ENCODE assay signal across 11 cellular contexts in genomic region chr12:123024819-123025391, GRCh38. TPM values are rescaled to one million over a fixed set of nuclear protein-coding genes. Genes with fewer than 3 reads are reported as not detected.
A peak's percentile ranks its signal among the peaks of the same experiment; 100 is the strongest.
DNase-seq lines count a peak whose midpoint lies in the region; ATAC-seq, FAIRE-seq and TF ChIP-seq lines count a peak whose summit lies in the region.
"Had no signal": no experiment of that assay in that cellular context is flagged by ENCODE, and none has a peak within 500 bp of the region (broad histone marks: within the 10 kb centered on the region; RNA-seq: fewer than 3 reads in every experiment).

No MANE protein-coding gene starts in this region.

- H3K9ac ChIP-seq in PC-3 (ENCODE audit: low read length): no peak overlapping the region
- no peak overlapping the region for H3K9ac ChIP-seq in K562 (ENCODE audit: insufficient read depth in 1 of 2, low read depth in 2 of 2, low read length in 2 of 2)

- peaks cover 14% of the 10 kb centered on the region for H3K4me1 ChIP-seq in PC-3 (ENCODE audit: insufficient read depth, low read length)
- peaks cover 16 to 28% of the 10 kb centered on the region in 2 experiments; a peak in 4 of 5 replicates for H3K4me1 ChIP-seq in K562 (replicated peaks in 1 of 2; ENCODE audit: control insufficient read depth in 2 of 2, insufficient read depth in 2 of 2, low read length in 2 of 2)

- H3K4me3 ChIP-seq in PC-3 (ENCODE audit: low read length) (no peak overlapping the region), K562 (no peak overlapping the region)

- no peaks in the 10 kb centered on the region for H4K20me1 ChIP-seq in PC-3 (ENCODE audit: low read length)
- no peaks in the 10 kb centered on the region for H4K20me1 ChIP-seq in K562 (replicated peaks; ENCODE audit: control insufficient read depth, insufficient read depth, low read length)

- H3K9me2 ChIP-seq in PC-3 (replicated peaks; ENCODE audit: low read length): no peaks in the 10 kb centered on the region

- H3K79me2 ChIP-seq in PC-3 (ENCODE audit: low read length) (no peaks in the 10 kb centered on the region), K562 (ENCODE audit: control insufficient read depth, insufficient read depth, low read length) (no peaks in the 10 kb centered on the region)

- peak overlapping the region in 1 of 2 donors; percentile 14 for H3K27ac Mint-ChIP-seq in natural killer cell treated with Interleukin-12 subunit alpha and Interleukin-12 subunit beta and Interleukin-15 and Interleukin-18, amount 100 ng/mL, for 72 hours

- WGBS in K562 (ENCODE audit: insufficient coverage, low coverage, missing lambda C conversion rate): 33% methylated on average over 9 of the region's 9 CpGs

- peak overlapping the region; percentile 30 for H3K4me3 Mint-ChIP-seq in natural killer cell treated with Interleukin-12 subunit alpha and Interleukin-12 subunit beta and Interleukin-15 and Interleukin-18, amount 100 ng/mL, for 72 hours

- in situ Hi-C loops in K562 (cut with MboI): no loop called here

- H3K36me3 ChIP-seq in PC-3 (ENCODE audit: low read depth, low read length) (no peaks in the 10 kb centered on the region), K562 (ENCODE audit: control insufficient read depth, insufficient read depth, low read length) (no peaks in the 10 kb centered on the region; the same call in 2 of the 3 replicates)

- H3K27me3 Mint-ChIP-seq in natural killer cell treated with Interleukin-12 subunit alpha and Interleukin-12 subunit beta and Interleukin-15 and Interleukin-18, amount 100 ng/mL, for 72 hours: no peaks in the 10 kb centered on the region

- H3K27me3 ChIP-seq in PC-3 (ENCODE audit: low read length) (no peaks in the 10 kb centered on the region), K562 (ENCODE audit: control insufficient read depth in 2 of 2, insufficient read depth in 2 of 2, low read length in 2 of 2) (no peaks in the 10 kb centered on the region)

- peak; percentile 83 for ATAC-seq in PC-3
- ATAC-seq in K562: no peak
- ATAC-seq in natural killer cell treated with Interleukin-12 subunit alpha and Interleukin-12 subunit beta and Interleukin-15 and Interleukin-18, amount 100 ng/mL, for 72 hours: peak; percentile 43 to 81

- no peaks in the 10 kb centered on the region for H3F3A ChIP-seq in PC-3 (ENCODE audit: low read length, unreplicated experiment)

- CTCF ChIA-PET in PC-3 (lab: Charles Lee): interaction anchor here (0.7 kb wide), 1 partner anchor 1213 kb away, joined by 5 read pairs; no protein-coding TSS in a partner anchor
- CTCF ChIA-PET in K562 (lab: Yijun Ruan, JAX; ENCODE audit: low intra/inter-chr PET ratio): no interaction called here
- CTCF ChIA-PET in HEK293T (lab: Yijun Ruan, JAX): no interaction called here

- intact Hi-C loops in PC-3 (cut with micrococcal nuclease) (no loop called here), K562 (cut with micrococcal nuclease) (no loop called here)

- no peaks in the 10 kb centered on the region for H3K36me3 Mint-ChIP-seq in natural killer cell treated with Interleukin-12 subunit alpha and Interleukin-12 subunit beta and Interleukin-15 and Interleukin-18, amount 100 ng/mL, for 72 hours

- H3K9me1 ChIP-seq in K562 (ENCODE audit: control insufficient read depth, insufficient read depth, low read length): no peaks in the 10 kb centered on the region

- H3K27ac ChIP-seq in PC-3 (ENCODE audit: low read length): peak overlapping the region; percentile 65
- no peak overlapping the region for H3K27ac ChIP-seq in K562 (ENCODE audit: extremely low read depth, low read depth, low read length)
- H3K27ac ChIP-seq: HL-60 had no signal

- POLR2A ChIA-PET in PC-3 (lab: Charles Lee; ENCODE audit: unreplicated experiment) (no interaction called here), K562 (lab: Yijun Ruan, JAX) (interaction anchor here (0.6 to 1.0 kb wide), 3 partner anchors 21 to 518 kb away, joined by 3 to 5 read pairs (median 4); partner anchors contain the start of gene MPHOSPH9), HEK293T (lab: Yijun Ruan, JAX) (no interaction called here)

- no peaks in the 10 kb centered on the region for H3K9me3 Mint-ChIP-seq in natural killer cell treated with Interleukin-12 subunit alpha and Interleukin-12 subunit beta and Interleukin-15 and Interleukin-18, amount 100 ng/mL, for 72 hours

- FAIRE-seq in K562 (lab: Jason Lieb, UNC): no peak
- FAIRE-seq: H54 had no signal

- TF ChIP-seq EP300 in K562 (IDR thresholded peaks at IDR 0.05; ENCODE audit: low read length): no peak

- H3K4me1 Mint-ChIP-seq in natural killer cell treated with Interleukin-12 subunit alpha and Interleukin-12 subunit beta and Interleukin-15 and Interleukin-18, amount 100 ng/mL, for 72 hours (ENCODE audit: low read depth in 2 of 2): peaks cover 14 to 25% of the 10 kb centered on the region in 2 donors

- TF ChIP-seq CTCF in PC-3 (conservative IDR thresholded peaks at IDR 0.05; ENCODE audit: low read depth, low read length) (no peak), K562 (IDR thresholded peaks at IDR 0.05 in 2 of 3, conservative IDR thresholded peaks at IDR 0.05 in 1 of 3; ENCODE audit: insufficient read depth in 2 of 3, low read depth in 1 of 3, low read length in 3 of 3) (no peak)

- H3K9me3 ChIP-seq in PC-3 (ENCODE audit: low read length) (no peaks in the 10 kb centered on the region), K562 (replicated peaks; ENCODE audit: control insufficient read depth, insufficient read depth, low read depth, low read length) (no peaks in the 10 kb centered on the region)

- DNase-seq in EL (peak; percentile 29), PC-3 (peak; percentile 66), K562 (ENCODE audit: extremely low read depth in 1 of 4, low spot score in 3 of 4) (no peak), hepatic stellate cell (ENCODE audit: low spot score) (no peak), NCI-H1105 treated with DMSO at 0.1 percent for 48 hours (lab: John Stamatoyannopoulos, UW) (no peak), HEK293T (ENCODE audit: extremely low spot score) (no peak)
- DNase-seq in natural killer cell treated with Interleukin-12 subunit alpha and Interleukin-12 subunit beta and Interleukin-15 and Interleukin-18, amount 100 ng/mL, for 72 hours (ENCODE audit: low spot score): no peak
- DNase-seq: DND-41, NCI-H1417 treated with DMSO at 0.1 percent for 48 hours had no signal

- H2AFZ ChIP-seq in PC-3 (ENCODE audit: low read length) (no peak overlapping the region), K562 (ENCODE audit: low read depth, low read length) (no peak overlapping the region)

- H3K4me2 ChIP-seq in PC-3 (ENCODE audit: low read length): peak overlapping the region; percentile 39
- no peak overlapping the region for H3K4me2 ChIP-seq in K562 (ENCODE audit: insufficient read depth, low read length)

- no peak for TF ChIP-seq RAD21 in K562 (CRISPR knock-in tag; conservative IDR thresholded peaks at IDR 0.05 in 1 of 2, IDR thresholded peaks at IDR 0.05 in 1 of 2)

- no TSS peak for BruUV-seq in PC-3 (replicated peaks; lab: Mats Ljungman, UMichigan)
- no TSS peak for BruUV-seq in K562 (replicated peaks; lab: Mats Ljungman, UMichigan)

- no peak for TF ChIP-seq POLR2A in K562 (conservative IDR thresholded peaks at IDR 0.05)

RNA-seq across cellular contexts. Expression of gene ARL6IP4, which starts 44.4 kb away (rescaled TPM):
- total RNA-seq in PC-3 (2014; rRNA removed) (363 and 486 TPM in 2 replicates), K562 (2014; rRNA removed) (224 and 280 TPM in 2 replicates), K562 (2014; rRNA removed; fragmentation: Illumina TruSeq; extraction: Trizol) (78.1 and 91.2 TPM in 2 replicates), K562 (2015; rRNA removed; fragmentation: Illumina TruSeq; extraction: Trizol) (171 and 180 TPM in 2 replicates), K562 (2021) (164 and 167 TPM in 2 replicates)
- total RNA-seq in K562 (2011; cell fraction: chromatin; rRNA removed; ENCODE audit: low replicate concordance): 69.3 and 160 TPM in 2 replicates
- total RNA-seq in K562 (2011; cell fraction: nucleolus; rRNA removed): 133 and 147 TPM in 2 replicates
- 86.5 and 106 TPM in 2 replicates for total RNA-seq in K562 (2011; cell fraction: nucleoplasm; rRNA removed)
- polyA plus RNA-seq in K562 (2011; rRNA removed) (128 and 132 TPM in 2 replicates), K562 (2014; fragmentation: Illumina TruSeq; extraction: Trizol) (151 and 170 TPM in 2 replicates), K562 (2014; fragmentation: Nextera tagmentation; extraction: Ambion mirVana) (1 to 10 TPM; 2.4 to 4.8 TPM), K562 (2014; rRNA removed) (242 and 255 TPM in 2 replicates)
- polyA plus RNA-seq in K562 (2011; cell fraction: cytosol; rRNA removed): 110 and 136 TPM in 2 replicates
- polyA plus RNA-seq in K562 (2011; cell fraction: nucleus; rRNA removed): 328 and 373 TPM in 2 replicates
- 163 and 245 TPM in 2 replicates for polyA plus RNA-seq in K562 (2012)
- polyA minus RNA-seq in K562 (2011; rRNA and poly(A)+ RNA removed): 33.8 and 41.5 TPM in 2 replicates
- 34.7 and 36.8 TPM in 2 replicates for polyA minus RNA-seq in K562 (2011; cell fraction: cytosol; rRNA and poly(A)+ RNA removed)
- 21.8 and 31.0 TPM in 2 replicates for polyA minus RNA-seq in K562 (2011; cell fraction: nucleus; rRNA and poly(A)+ RNA removed)
- 100 to 1,000 TPM; 146 to 212 TPM for total RNA-seq in natural killer cell treated with Interleukin-12 subunit alpha and Interleukin-12 subunit beta and Interleukin-15 and Interleukin-18, amount 100 ng/mL, for 72 hours

RNA-seq across cellular contexts. Expression of gene OGFOD2, which starts 49.9 kb away (rescaled TPM):
- total RNA-seq in PC-3 (2014; rRNA removed) (33.3 and 35.6 TPM in 2 replicates), K562 (2014; rRNA removed) (39.0 and 40.3 TPM in 2 replicates), K562 (2014; rRNA removed; fragmentation: Illumina TruSeq; extraction: Trizol) (5.9 and 6.4 TPM in 2 replicates), K562 (2015; rRNA removed; fragmentation: Illumina TruSeq; extraction: Trizol) (18.5 and 21.4 TPM in 2 replicates), K562 (2021) (51.7 and 63.0 TPM in 2 replicates)
- total RNA-seq in K562 (2011; cell fraction: chromatin; rRNA removed; ENCODE audit: low replicate concordance): 71.5 and 173 TPM in 2 replicates
- 98.1 and 99.0 TPM in 2 replicates for total RNA-seq in K562 (2011; cell fraction: nucleolus; rRNA removed)
- total RNA-seq in K562 (2011; cell fraction: nucleoplasm; rRNA removed): 61.3 and 107 TPM in 2 replicates
- polyA plus RNA-seq in K562 (2011; rRNA removed) (27.6 and 38.3 TPM in 2 replicates), K562 (2014; fragmentation: Illumina TruSeq; extraction: Trizol) (13.5 and 29.6 TPM in 2 replicates), K562 (2014; fragmentation: Nextera tagmentation; extraction: Ambion mirVana) (1 to 10 TPM; 1.4 to 3.8 TPM), K562 (2014; rRNA removed) (86.0 and 111 TPM in 2 replicates)
- polyA plus RNA-seq in K562 (2011; cell fraction: cytosol; rRNA removed): 40.5 and 99.8 TPM in 2 replicates
- polyA plus RNA-seq in K562 (2011; cell fraction: nucleus; rRNA removed): 261 and 270 TPM in 2 replicates
- polyA plus RNA-seq in K562 (2012): 24.6 and 74.9 TPM in 2 replicates
- 15.9 and 19.8 TPM in 2 replicates for polyA minus RNA-seq in K562 (2011; rRNA and poly(A)+ RNA removed)
- polyA minus RNA-seq in K562 (2011; cell fraction: cytosol; rRNA and poly(A)+ RNA removed): 16.9 and 19.2 TPM in 2 replicates
- 54.3 and 67.5 TPM in 2 replicates for polyA minus RNA-seq in K562 (2011; cell fraction: nucleus; rRNA and poly(A)+ RNA removed)
- total RNA-seq in natural killer cell treated with Interleukin-12 subunit alpha and Interleukin-12 subunit beta and Interleukin-15 and Interleukin-18, amount 100 ng/mL, for 72 hours: 10 to 100 TPM; 19.1 to 36.8 TPM

RNA-seq across cellular contexts. Expression of gene ABCB9, which starts 58.6 kb away (rescaled TPM):
- total RNA-seq in PC-3 (2014; rRNA removed) (18.4 and 20.9 TPM in 2 replicates), K562 (2014; rRNA removed) (9.6 and 10.5 TPM in 2 replicates), K562 (2014; rRNA removed; fragmentation: Illumina TruSeq; extraction: Trizol) (3.9 and 4.3 TPM in 2 replicates), K562 (2015; rRNA removed; fragmentation: Illumina TruSeq; extraction: Trizol) (6.2 and 6.5 TPM in 2 replicates), K562 (2021) (12.0 and 12.6 TPM in 2 replicates)
- total RNA-seq in K562 (2011; cell fraction: chromatin; rRNA removed; ENCODE audit: low replicate concordance): 28.0 and 68.9 TPM in 2 replicates
- 41.1 and 52.0 TPM in 2 replicates for total RNA-seq in K562 (2011; cell fraction: nucleolus; rRNA removed)
- 34.1 and 35.2 TPM in 2 replicates for total RNA-seq in K562 (2011; cell fraction: nucleoplasm; rRNA removed)
- polyA plus RNA-seq in K562 (2011; rRNA removed) (6.3 and 6.5 TPM in 2 replicates), K562 (2014; fragmentation: Illumina TruSeq; extraction: Trizol) (4.2 and 5.7 TPM in 2 replicates), K562 (2014; fragmentation: Nextera tagmentation; extraction: Ambion mirVana) (under 1 TPM; 0.20 to 0.31 TPM), K562 (2014; rRNA removed) (7.6 and 7.9 TPM in 2 replicates)
- polyA plus RNA-seq in K562 (2011; cell fraction: cytosol; rRNA removed): 5.8 and 12.1 TPM in 2 replicates
- 10.8 and 22.9 TPM in 2 replicates for polyA plus RNA-seq in K562 (2011; cell fraction: nucleus; rRNA removed)
- 5.0 and 6.9 TPM in 2 replicates for polyA plus RNA-seq in K562 (2012)
- 8.5 and 9.6 TPM in 2 replicates for polyA minus RNA-seq in K562 (2011; rRNA and poly(A)+ RNA removed)
- polyA minus RNA-seq in K562 (2011; cell fraction: cytosol; rRNA and poly(A)+ RNA removed): 6.6 and 9.7 TPM in 2 replicates
- polyA minus RNA-seq in K562 (2011; cell fraction: nucleus; rRNA and poly(A)+ RNA removed): 13.3 and 14.7 TPM in 2 replicates
- 1 to 10 TPM; 4.5 to 6.3 TPM for total RNA-seq in natural killer cell treated with Interleukin-12 subunit alpha and Interleukin-12 subunit beta and Interleukin-15 and Interleukin-18, amount 100 ng/mL, for 72 hours

Comparison
In these comparisons a context has a peak if more than half of its experiments do, and no peak if none do; other contexts are left out.
1. DNase-seq: peak in EL (single experiment) and PC-3 (single experiment); none in K562 (0 of 4), natural killer cell treated with Interleukin-12 subunit alpha and Interleukin-12 subunit beta and Interleukin-15 and Interleukin-18, amount 100 ng/mL, for 72 hours (single experiment), hepatic stellate cell (single experiment), NCI-H1105 treated with DMSO at 0.1 percent for 48 hours (single experiment) and HEK293T (single experiment).